In genomic region chr14:100671386-100671901, GRCh38 we compare ENCODE assay signal across 29 cellular contexts. TPM values are rescaled to one million over a fixed set of nuclear protein-coding genes. Genes with fewer than 3 reads are reported as not detected.
"Had no signal": no experiment of that assay in that cellular context is flagged by ENCODE, and none has a peak within 500 bp of the region (broad histone marks: within the 10 kb centered on the region; RNA-seq: fewer than 3 reads in every experiment).

No MANE protein-coding gene starts in this region.

- H3K4me2 ChIP-seq: SK-N-SH had no signal

- H3K4me3 Mint-ChIP-seq: activated CD4-positive, alpha-beta T cell treated with anti-CD3 and anti-CD28 coated beads for 36 hours; activated CD4-positive, alpha-beta T cell treated with anti-CD3 and anti-CD28 coated beads, Interleukin-2, amount 10 ng/mL, durations not matched to agents 7 days and 5 days; activated CD8-positive, alpha-beta T cell treated with anti-CD3 and anti-CD28 coated beads, Interleukin-2, amount 10 ng/mL, durations not matched to agents 7 days and 5 days; activated naive CD4-positive, alpha-beta T cell treated with anti-CD3 and anti-CD28 coated beads for 36 hours; activated T-cell treated with anti-CD3 and anti-CD28 coated beads, Interleukin-2, amount 50 U/mL, for 4 hours; activated T-helper 1 cell treated with anti-CD3 and anti-CD28 coated beads, Interleukin-12 subunit alpha, Interleukin-12 subunit beta, Interleukin-2, Interleukin-4 antibody, amounts not matched to agents 30 ng/mL and 10 ng/mL and 1 ng/mL, durations not matched to agents 14 hours and 24 hours and 36 hours; T-helper 1 cell treated with Interleukin-12 subunit alpha and Interleukin-12 subunit beta and Interleukin-4 antibody, amounts not matched to agents 30 μg/mL and 1 μg/mL, for 36 hours; T-helper 2 cell treated with Interferon-gamma antibody and Interleukin-4, amounts not matched to agents 5 μg/mL and 100 μg/mL, for 36 hours; WTC11 had no signal

- H3K4me1 Mint-ChIP-seq: activated CD4-positive, alpha-beta T cell treated with anti-CD3 and anti-CD28 coated beads for 36 hours; activated CD4-positive, alpha-beta T cell treated with anti-CD3 and anti-CD28 coated beads, Interleukin-2, amount 10 ng/mL, durations not matched to agents 7 days and 5 days had no signal

- H3K27ac ChIP-seq: body of pancreas, SJSA1 had no signal

- H3K4me3 ChIP-seq: body of pancreas, MG63, SJSA1 had no signal

- H3K9me3 Mint-ChIP-seq: activated CD4-positive, alpha-beta T cell treated with anti-CD3 and anti-CD28 coated beads, Interleukin-2, amount 10 ng/mL, durations not matched to agents 7 days and 5 days; activated naive CD4-positive, alpha-beta T cell treated with anti-CD3 and anti-CD28 coated beads for 36 hours; activated naive CD4-positive, alpha-beta T cell treated with anti-CD3 and anti-CD28 coated beads, Interleukin-2, amount 50 U/mL, for 72 hours; activated T-cell treated with anti-CD3 and anti-CD28 coated beads, Interleukin-2, amount 50 U/mL, for 4 hours; activated T-helper 1 cell treated with anti-CD3 and anti-CD28 coated beads, Interleukin-12 subunit alpha, Interleukin-12 subunit beta, Interleukin-2, Interleukin-4 antibody, amounts not matched to agents 30 ng/mL and 10 ng/mL and 1 ng/mL, durations not matched to agents 14 hours and 24 hours and 36 hours; T-helper 1 cell treated with Interleukin-12 subunit alpha and Interleukin-12 subunit beta and Interleukin-4 antibody, amounts not matched to agents 30 μg/mL and 1 μg/mL, for 36 hours; T-helper 2 cell treated with Interferon-gamma antibody and Interleukin-4, amounts not matched to agents 5 μg/mL and 100 μg/mL, for 36 hours; WTC11 had no signal

- H3K9me3 ChIP-seq: adrenal gland, body of pancreas, MG63, SJSA1, SK-N-SH had no signal

- H3K36me3 Mint-ChIP-seq: activated naive CD4-positive, alpha-beta T cell treated with anti-CD3 and anti-CD28 coated beads, Interleukin-2, amount 50 U/mL, for 72 hours; WTC11 had no signal

- H3K27ac Mint-ChIP-seq: activated CD4-positive, alpha-beta T cell treated with anti-CD3 and anti-CD28 coated beads for 36 hours; activated CD4-positive, alpha-beta T cell treated with anti-CD3 and anti-CD28 coated beads, Interleukin-2, amount 10 ng/mL, durations not matched to agents 7 days and 5 days; activated CD8-positive, alpha-beta T cell treated with anti-CD3 and anti-CD28 coated beads, Interleukin-2, amount 10 ng/mL, durations not matched to agents 7 days and 5 days; activated naive CD4-positive, alpha-beta T cell treated with anti-CD3 and anti-CD28 coated beads for 36 hours; activated naive CD4-positive, alpha-beta T cell treated with anti-CD3 and anti-CD28 coated beads, Interleukin-2, amount 50 U/mL, for 72 hours; activated T-helper 1 cell treated with anti-CD3 and anti-CD28 coated beads, Interleukin-12 subunit alpha, Interleukin-12 subunit beta, Interleukin-2, Interleukin-4 antibody, amounts not matched to agents 30 ng/mL and 10 ng/mL and 1 ng/mL, durations not matched to agents 14 hours and 24 hours and 36 hours; T-helper 1 cell treated with Interleukin-12 subunit alpha and Interleukin-12 subunit beta and Interleukin-4 antibody, amounts not matched to agents 30 μg/mL and 1 μg/mL, for 36 hours; T-helper 2 cell treated with Interferon-gamma antibody and Interleukin-4, amounts not matched to agents 5 μg/mL and 100 μg/mL, for 36 hours; WTC11 had no signal

- H3K36me3 ChIP-seq: adrenal gland, MG63, SJSA1 had no signal

- H3K27me3 ChIP-seq: adrenal gland, body of pancreas, MG63, SJSA1 had no signal

- DNase-seq: activated CD4-positive, alpha-beta T cell treated with anti-CD3 and anti-CD28 coated beads for 36 hours; activated CD4-positive, alpha-beta T cell treated with anti-CD3 and anti-CD28 coated beads, Interleukin-2, amount 10 ng/mL, durations not matched to agents 7 days and 5 days; activated CD4-positive, alpha-beta T cell treated with anti-CD3 and anti-CD28 coated beads, Interleukin-2, amount 50 U/mL, for 48 hours; activated CD8-positive, alpha-beta T cell treated with anti-CD3 and anti-CD28 coated beads, Interleukin-2, amount 10 ng/mL, durations not matched to agents 7 days and 5 days; activated gamma-delta T cell treated with Interleukin-2 at 50 U/mL for 16 hours; activated naive CD4-positive, alpha-beta T cell treated with anti-CD3 and anti-CD28 coated beads for 36 hours; activated T-cell treated with anti-CD3 and anti-CD28 coated beads for 4 hours; activated T-cell treated with anti-CD3 and anti-CD28 coated beads, Interleukin-2, amount 50 U/mL, for 4 hours; adrenal gland; body of pancreas; caudate nucleus; Kasumi-1; KG1; MG63; NCI-H1694 treated with DMSO at 0.1 percent for 48 hours; NCI-H2029; NCI-H524 treated with DMSO at 0.1 percent for 48 hours; SHP77 treated with DMSO at 0.1 percent for 48 hours; SK-N-SH had no signal

- ATAC-seq: activated CD4-positive, alpha-beta T cell treated with anti-CD3 and anti-CD28 coated beads for 36 hours; activated CD4-positive, CD25-positive, alpha-beta regulatory T cell treated with anti-CD3 and anti-CD28 coated beads, Interleukin-2, amount 50 U/mL, for 24 hours; activated CD8-positive, alpha-beta T cell treated with anti-CD3 and anti-CD28 coated beads, Interleukin-2, amount 10 ng/mL, durations not matched to agents 7 days and 5 days; activated naive CD4-positive, alpha-beta T cell treated with anti-CD3 and anti-CD28 coated beads, Interleukin-2, amount 50 U/mL, for 72 hours; activated T-cell treated with anti-CD3 and anti-CD28 coated beads, Interleukin-2, amount 50 U/mL, for 4 hours; body of pancreas; WTC11 had no signal

RNA-seq across cellular contexts. Expression of gene DLK1, which starts 55.2 kb away (rescaled TPM):
- total RNA-seq: activated CD4-positive, alpha-beta T cell treated with anti-CD3 and anti-CD28 coated beads for 36 hours; activated CD4-positive, alpha-beta T cell treated with anti-CD3 and anti-CD28 coated beads, Interleukin-2, amount 10 ng/mL, durations not matched to agents 7 days and 5 days; activated CD8-positive, alpha-beta T cell treated with anti-CD3 and anti-CD28 coated beads, Interleukin-2, amount 10 ng/mL, durations not matched to agents 7 days and 5 days; activated naive CD4-positive, alpha-beta T cell treated with anti-CD3 and anti-CD28 coated beads for 36 hours; activated naive CD4-positive, alpha-beta T cell treated with anti-CD3 and anti-CD28 coated beads, Interleukin-2, amount 50 U/mL, for 72 hours; activated T-helper 1 cell treated with anti-CD3 and anti-CD28 coated beads, Interleukin-12 subunit alpha, Interleukin-12 subunit beta, Interleukin-2, Interleukin-4 antibody, amounts not matched to agents 30 ng/mL and 10 ng/mL and 1 ng/mL, durations not matched to agents 14 hours and 24 hours and 36 hours; bronchial epithelial cell; NCI-H460; OCI-LY7; SJSA1 had no signal
